ENCODE assay signal across 7 cellular contexts in the genomic region with DNA sequence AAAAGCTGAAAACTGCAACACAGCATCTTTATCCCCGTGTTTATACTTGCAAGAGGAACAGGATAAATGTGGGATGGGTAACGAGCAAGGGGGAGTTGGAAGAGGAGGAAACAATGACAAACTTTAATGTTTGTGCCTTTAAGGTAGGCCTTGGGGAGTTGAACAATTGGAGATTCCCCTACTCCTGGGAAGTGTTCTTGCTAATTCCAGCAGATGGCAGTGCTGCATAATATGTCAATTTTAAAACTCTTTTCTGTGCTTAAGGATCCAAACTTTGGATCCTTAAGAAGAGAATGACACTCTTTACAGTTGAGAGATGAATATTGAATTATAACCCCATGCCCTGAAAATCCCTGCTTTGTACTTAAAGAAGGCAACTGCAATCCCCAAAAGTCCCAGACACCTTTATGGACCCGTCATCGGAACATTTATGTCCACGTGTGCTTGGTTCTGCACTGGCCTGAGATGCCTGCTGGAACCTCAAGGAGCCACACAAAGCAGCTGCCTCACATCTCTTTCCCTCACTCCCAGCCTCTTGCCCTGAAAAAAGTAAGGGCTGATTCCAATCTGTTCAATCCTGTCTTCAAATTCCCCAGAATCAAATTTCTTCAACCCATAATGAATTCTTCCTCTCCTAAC. TPM values are rescaled to one million over a fixed set of nuclear protein-coding genes. Genes with fewer than 3 reads are reported as not detected.
DNase-seq lines count a peak whose midpoint lies in the region; ATAC-seq and TF ChIP-seq lines count a peak whose summit lies in the region.

No MANE protein-coding gene starts in this region.

- TF ChIP-seq CTCF in Panc1 (IDR thresholded peaks at IDR 0.05) (peak; percentile 87), endothelial cell (IDR thresholded peaks at IDR 0.05; ENCODE audit: unreplicated experiment) (peak; percentile 74)

- no peak for TF ChIP-seq POLR2A in GM18505 (IDR thresholded peaks at IDR 0.05; ENCODE audit: borderline replicate concordance, extremely low read depth, insufficient read depth, insufficient read length)

- no peak overlapping the region for H3K27ac ChIP-seq in Panc1 (ENCODE audit: low read length)

- no peaks in the 10 kb centered on the region for H3K27me3 ChIP-seq in Panc1 (ENCODE audit: control insufficient read depth, insufficient read depth, low read length)

- H3K36me3 Mint-ChIP-seq in endothelial cell (ENCODE audit: low read depth, unreplicated experiment), result no peaks in the 10 kb centered on the region

- ATAC-seq in HG02610 (IDR thresholded peaks at IDR 0.05; ENCODE audit: unreplicated experiment) (peak; percentile 61), Panc1 (peak; percentile 87), GM18505 (IDR thresholded peaks at IDR 0.05; ENCODE audit: unreplicated experiment) (no peak)

- no peaks in the 10 kb centered on the region for H3K9me3 Mint-ChIP-seq in endothelial cell (ENCODE audit: unreplicated experiment)

- H3K27me3 Mint-ChIP-seq in endothelial cell (ENCODE audit: unreplicated experiment), result no peaks in the 10 kb centered on the region

- POLR2A ChIA-PET in Panc1 (lab: Charles Lee), result no interaction called here

- BruUV-seq in Panc1 (replicated peaks; lab: Mats Ljungman, UMichigan), result no TSS peak

- DNase-seq in EH (ENCODE audit: low read depth) (peak; percentile 73), Panc1 (ENCODE audit: low read depth, low spot score) (peak; percentile 47), endothelial cell (ENCODE audit: low spot score) (peak; percentile 12), middle frontal gyrus (ENCODE audit: extremely low spot score, low spot score) (peak; percentile 40)
- no peak for DNase-seq in activated CD4-positive, alpha-beta T cell treated with anti-CD3 and anti-CD28 coated beads for 48 hours

- no peak overlapping the region for H3K4me3 ChIP-seq in Panc1 (ENCODE audit: low read depth in 2 of 2, low read length in 2 of 2)

- no peaks in the 10 kb centered on the region for H3K4me1 ChIP-seq in Panc1 (ENCODE audit: control insufficient read depth, insufficient read depth, low read length)

- H3K4me1 Mint-ChIP-seq in endothelial cell (ENCODE audit: unreplicated experiment), result peaks cover 3% of the 10 kb centered on the region

- no peaks in the 10 kb centered on the region for H3K36me3 ChIP-seq in Panc1 (ENCODE audit: control insufficient read depth, insufficient read depth, low read length)

- intact Hi-C loops in Panc1 (cut with micrococcal nuclease; ENCODE audit: unreplicated experiment), result loop anchor here (1.0 kb wide), 1 partner anchor 138 kb away; no protein-coding TSS in a partner anchor

- H3K4me3 Mint-ChIP-seq in endothelial cell (ENCODE audit: unreplicated experiment), result no peak overlapping the region

- in situ Hi-C loops in Panc1 (cut with HindIII; ENCODE audit: low pct_unique_long_range_greater_than_20kb, low sequenced_read_pairs), result no loop called here

- CTCF ChIA-PET in Panc1 (lab: Charles Lee), result interaction anchor here (0.5 kb wide), 1 partner anchor 130 kb away, joined by 4 read pairs; no protein-coding TSS in a partner anchor

- H3K9me3 ChIP-seq in Panc1 (ENCODE audit: control insufficient read depth, insufficient read depth, low read depth, low read length), result no peaks in the 10 kb centered on the region

- no peak overlapping the region for H3K27ac Mint-ChIP-seq in endothelial cell (ENCODE audit: unreplicated experiment)

RNA-seq across cellular contexts. Expression of gene IFIT5, which starts 12.0 kb away (rescaled TPM):
- total RNA-seq in Panc1 (2021; ENCODE audit: unreplicated experiment), result 11.1 TPM
- polyA plus RNA-seq in Panc1 (2012; ENCODE audit: insufficient read length), result 3.6 TPM
- total RNA-seq in endothelial cell (ENCODE audit: unreplicated experiment), result 8.2 TPM

RNA-seq across cellular contexts. Expression of gene IFIT1, which starts 33.9 kb away (rescaled TPM):
- total RNA-seq in Panc1 (2021; ENCODE audit: unreplicated experiment), result 43.8 TPM
- polyA plus RNA-seq in Panc1 (2012; ENCODE audit: insufficient read length), result 12.1 TPM
- 2.0 TPM for total RNA-seq in endothelial cell (ENCODE audit: unreplicated experiment)

RNA-seq across cellular contexts. Expression of gene IFIT1B, which starts 48.5 kb away (rescaled TPM):
- total RNA-seq in Panc1 (2021; ENCODE audit: unreplicated experiment) (not detected), endothelial cell (ENCODE audit: unreplicated experiment) (not detected)
- polyA plus RNA-seq in Panc1 (2012; ENCODE audit: insufficient read length), result not detected

Comparison
In these comparisons a context has a peak if more than half of its experiments do, and no peak if none do; other contexts are left out.
1. RNA of gene IFIT1, which starts 33.9 kb away (total RNA-seq): 43.8 TPM in Panc1 (single experiment); 2.0 TPM in endothelial cell (single experiment); every median in the first group is over 10 times any median in the second.